Comparison of ENCODE assay signal across 29 cellular contexts in genomic region chr1:76724816-76725215, GRCh38.
"Had no signal": no experiment of that assay in that cellular context is flagged by ENCODE, and none has a peak within 500 bp of the region (broad histone marks: within the 10 kb centered on the region; RNA-seq: fewer than 3 reads in every experiment).

No MANE protein-coding gene starts in this region.

- H3K27me3 ChIP-seq: adrenal gland, ascending aorta, body of pancreas, brain microvascular endothelial cell, breast epithelium, cardiac muscle cell had no signal

- DNase-seq: activated effector memory CD4-positive, alpha-beta T cell treated with anti-CD3 and anti-CD28 coated beads, Interleukin-2, amount 50 U/mL, for 16 hours; activated effector memory CD4-positive, alpha-beta T cell treated with Interleukin-2 at 50 U/mL for 16 hours; activated gamma-delta T cell; activated gamma-delta T cell treated with Interleukin-2 at 50 U/mL for 16 hours; activated naive CD4-positive, alpha-beta T cell; activated naive CD4-positive, alpha-beta T cell treated with anti-CD3 and anti-CD28 coated beads for 36 hours; activated naive CD4-positive, alpha-beta T cell treated with anti-CD3 and anti-CD28 coated beads, Interleukin-2, amount 10 ng/mL, durations not matched to agents 7 days and 5 days; activated naive CD4-positive, alpha-beta T cell treated with anti-CD3 and anti-CD28 coated beads, Interleukin-2, amount 50 U/mL, for 16 hours; activated naive CD4-positive, alpha-beta T cell treated with Interleukin-2 at 50 U/mL for 16 hours; activated naive CD8-positive, alpha-beta T cell treated with anti-CD3 and anti-CD28 coated beads for 36 hours; activated naive CD8-positive, alpha-beta T cell treated with anti-CD3 and anti-CD28 coated beads, Interleukin-2, amount 10 ng/mL, durations not matched to agents 7 days and 5 days; activated naive CD8-positive, alpha-beta T cell treated with anti-CD3 and anti-CD28 coated beads, Interleukin-2, amount 50 U/mL, for 24 hours; activated T-cell treated with anti-CD3 and anti-CD28 coated beads, Interleukin-2, amount 50 U/mL, for 24 hours; activated T-cell treated with anti-CD3 and anti-CD28 coated beads, Interleukin-2, amount 50 U/mL, for 4 hours; activated T-cell treated with anti-CD3 and anti-CD28 coated beads, Interleukin-2, amount 50 U/mL, for 48 hours; activated T-cell treated with anti-CD3 and anti-CD28 coated beads, Interleukin-2, amount 50 U/mL, for 72 hours; adrenal gland; amniotic stem cell; amygdala; anterior cingulate cortex; aorta; body of pancreas; brain microvascular endothelial cell; caudate nucleus; central memory CD4-positive, alpha-beta T cell; cerebellar nuclear complex had no signal

- H3K27ac ChIP-seq: adrenal gland, ascending aorta, body of pancreas, brain microvascular endothelial cell, breast epithelium, cardiac muscle cell had no signal

- H3K9me3 ChIP-seq: adrenal gland, ascending aorta, body of pancreas, breast epithelium had no signal

- H3K4me3 ChIP-seq: adrenal gland, ascending aorta, body of pancreas, breast epithelium, cardiac muscle cell had no signal

- H3K36me3 ChIP-seq: adrenal gland, ascending aorta, brain microvascular endothelial cell, breast epithelium, cardiac muscle cell had no signal
